10 cellular contexts compared by ENCODE assay signal in the genomic region with DNA sequence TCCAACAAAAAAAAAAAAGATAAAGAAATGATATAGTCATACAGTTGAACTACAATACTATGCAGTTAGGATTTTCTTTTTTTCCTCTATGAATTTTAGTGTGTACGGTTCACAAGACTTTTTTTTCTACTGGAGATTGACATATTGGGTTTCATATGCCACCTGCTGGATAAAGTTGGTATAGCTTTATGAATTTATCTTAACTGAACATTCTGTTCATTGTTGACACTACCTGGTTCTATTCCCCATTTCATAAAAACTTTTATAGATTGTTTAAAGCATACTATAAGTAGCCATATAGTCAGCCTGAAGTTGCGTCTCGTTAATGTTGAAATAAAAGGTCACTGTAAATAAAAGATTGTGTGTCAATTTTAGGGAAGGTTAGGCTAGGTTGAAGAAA. TPM values are rescaled to one million over a fixed set of nuclear protein-coding genes. Genes with fewer than 3 reads are reported as not detected.
DNase-seq lines count a peak whose midpoint lies in the region; ATAC-seq, FAIRE-seq and TF ChIP-seq lines count a peak whose summit lies in the region.
"Not testable (repeated sequence)": the region's sequence is repeated elsewhere in the genome, so short reads cannot be mapped to it uniquely, and the experiment has no call there.
"Had no signal": no experiment of that assay in that cellular context is flagged by ENCODE, and none has a peak within 500 bp of the region (broad histone marks: within the 10 kb centered on the region; RNA-seq: fewer than 3 reads in every experiment).

No MANE protein-coding gene starts in this region.

- peak; percentile 9; the same call in 1 of the 3 replicates for TF ChIP-seq CTCF in A549 (IDR thresholded peaks at IDR 0.05)
- peak; percentile 35; the same call in 1 of the 3 replicates for TF ChIP-seq CTCF in H9 (conservative IDR thresholded peaks at IDR 0.05)
- TF ChIP-seq CTCF in MM.1S (IDR thresholded peaks at IDR 0.05; ENCODE audit: low read length): peak; percentile 10; the same call in 1 of the 2 replicates
- peak; percentile 39 for TF ChIP-seq CTCF in SK-N-SH (IDR thresholded peaks at IDR 0.05)
- TF ChIP-seq CTCF in dorsolateral prefrontal cortex (IDR thresholded peaks at IDR 0.05 in 54 of 56, conservative IDR thresholded peaks at IDR 0.05 in 2 of 56; ENCODE audit: low read depth in 1 of 56, partially characterized antibody in 56 of 56): peak in 52 of 56 donors; percentile 8 to 63 (median 40)
- TF ChIP-seq CTCF in heart right ventricle (IDR thresholded peaks at IDR 0.05): peak in 6 of 9 donors; percentile 24 to 38 (median 32)
- peak; percentile 25 for TF ChIP-seq CTCF in lower lobe of right lung (IDR thresholded peaks at IDR 0.05)
- TF ChIP-seq CTCF in pancreas (IDR thresholded peaks at IDR 0.05): peak in 1 of 4 donors; percentile 16

- DNase-seq in A549 (ENCODE audit: low read depth in 1 of 2, low spot score in 1 of 2); H9; MM.1S; SK-N-SH; dorsolateral prefrontal cortex; heart right ventricle; lower lobe of right lung; pancreas: not testable (repeated sequence)

- H3K27me3 ChIP-seq in H9 (ENCODE audit: insufficient read depth, low read length); MM.1S (replicated peaks; ENCODE audit: insufficient read depth, low read length); SK-N-SH (ENCODE audit: insufficient read depth); dorsolateral prefrontal cortex; heart right ventricle; lower lobe of right lung (ENCODE audit: low read depth); pancreas: not testable (repeated sequence)

- H3K36me3 ChIP-seq in MM.1S (replicated peaks; ENCODE audit: insufficient read depth, low read length); SK-N-SH (replicated peaks in 1 of 2; ENCODE audit: control insufficient read depth in 1 of 2, insufficient read depth in 2 of 2, low read length in 1 of 2); lower lobe of right lung; pancreas: not testable (repeated sequence)
- peaks cover 0 to 22% (median 0%) of the 10 kb centered on the region in 9 donors for H3K36me3 ChIP-seq in heart right ventricle

- not testable (repeated sequence) for H2BK20ac ChIP-seq in H9 (ENCODE audit: low read depth, low read length, poor library complexity, severe bottlenecking)

- CTCF ChIA-PET in A549 (lab: Yijun Ruan, JAX); SK-N-SH (lab: Yijun Ruan, JAX): not testable (repeated sequence)

- not testable (repeated sequence) for H3K27ac ChIP-seq in A549; H9 (ENCODE audit: insufficient read length, low read depth, low read length); MM.1S (ENCODE audit: low read length); SK-N-SH (ENCODE audit: low read depth in 2 of 2, low read length in 1 of 2); dorsolateral prefrontal cortex; heart right ventricle; lower lobe of right lung; pancreas

- not testable (repeated sequence) for H3K79me2 ChIP-seq in H9 (ENCODE audit: insufficient read depth, low read length); MM.1S (ENCODE audit: low read length); SK-N-SH (ENCODE audit: insufficient read depth)

- intact Hi-C loops in dorsolateral prefrontal cortex (cut with DNase I); heart right ventricle (cut with DNase I); lower lobe of right lung (cut with DNase I); pancreas (cut with DNase I): not testable (repeated sequence)

- H3K4me3 ChIP-seq in A549; MM.1S (ENCODE audit: low read length); SK-N-SH (ENCODE audit: low read depth in 2 of 2, low read length in 1 of 2); dorsolateral prefrontal cortex; heart right ventricle; lower lobe of right lung; pancreas: not testable (repeated sequence)

- H2BK15ac ChIP-seq in H9 (ENCODE audit: low read depth, low read length): not testable (repeated sequence)

- not testable (repeated sequence) for H3K23ac ChIP-seq in H9 (ENCODE audit: insufficient read length, low read depth, low read length)

- not testable (repeated sequence) for H3K18ac ChIP-seq in H9 (ENCODE audit: insufficient read length, low read depth, low read length)

- not testable (repeated sequence) for H3K79me1 ChIP-seq in H9 (ENCODE audit: insufficient read depth, low read depth, low read length, poor library complexity, severe bottlenecking)

- H3K36me3 Mint-ChIP-seq in H9 (ENCODE audit: insufficient read depth in 1 of 3, low read depth in 3 of 3): not testable (repeated sequence)

- H3T11ph ChIP-seq in H9 (ENCODE audit: low read length): not testable (repeated sequence)

- FAIRE-seq in A549 (lab: Jason Lieb, UNC): not testable (repeated sequence)
- peak; percentile 23 for FAIRE-seq in pancreas (lab: Jason Lieb, UNC)

- not testable (repeated sequence) for TF ChIP-seq RAD21 in A549 (conservative IDR thresholded peaks at IDR 0.05 in 1 of 2, IDR thresholded peaks at IDR 0.05 in 1 of 2)
- TF ChIP-seq RAD21 in SK-N-SH (IDR thresholded peaks at IDR 0.05; ENCODE audit: low read length): peak; percentile 39

- H3K4ac ChIP-seq in H9 (ENCODE audit: low read depth, low read length): not testable (repeated sequence)

- not testable (repeated sequence) for H2BK120ac ChIP-seq in H9 (ENCODE audit: low read depth, low read length, poor library complexity, severe bottlenecking)

- not testable (repeated sequence) for H4K91ac ChIP-seq in H9 (ENCODE audit: insufficient read length, low read depth, low read length)

- H3K9me2 ChIP-seq in MM.1S (replicated peaks; ENCODE audit: insufficient read depth, low read length); SK-N-SH: not testable (repeated sequence)

- not testable (repeated sequence) for H3K56ac ChIP-seq in H9 (ENCODE audit: insufficient read length, low read depth, low read length)

- not testable (repeated sequence) for H2AFZ ChIP-seq in H9 (ENCODE audit: low read length); MM.1S (ENCODE audit: low read length); SK-N-SH (ENCODE audit: low read depth)

- not testable (repeated sequence) for H2BK12ac ChIP-seq in H9 (ENCODE audit: insufficient read length, low read depth, low read length)

- H3F3A ChIP-seq in MM.1S (ENCODE audit: insufficient read depth, low read length); SK-N-SH (replicated peaks; ENCODE audit: insufficient read depth): not testable (repeated sequence)

- H3K27me3 Mint-ChIP-seq in H9 (ENCODE audit: low read depth): not testable (repeated sequence)

- H3K23me2 ChIP-seq in H9 (ENCODE audit: insufficient read length, low read depth, low read length, poor library complexity, severe bottlenecking): not testable (repeated sequence)

- not testable (repeated sequence) for H4K5ac ChIP-seq in H9 (ENCODE audit: insufficient read length, low read depth, low read length)

- WGBS in A549 (ENCODE audit: missing lambda C conversion rate): 9% methylated on average over 3 of the region's 3 CpGs
- WGBS in H9 (ENCODE audit: extremely low coverage, insufficient read length, low lambda C conversion rate): no CpG with 5 or more reads among the region's 3 CpGs
- 17% methylated on average over 3 of the region's 3 CpGs for WGBS in SK-N-SH (ENCODE audit: low lambda C conversion rate)
- 44 to 81% methylated on average over 2 of the region's 3 CpGs for WGBS in heart right ventricle, 2 donors
- 3 to 9% methylated on average over 2 to 3 of the region's 3 CpGs for WGBS in pancreas, 2 donors

- not testable (repeated sequence) for H3K4me1 ChIP-seq in A549; H9 (ENCODE audit: insufficient read depth, low read length); MM.1S (ENCODE audit: low read length); SK-N-SH (ENCODE audit: control insufficient read depth in 1 of 2, insufficient read depth in 2 of 2, low read depth in 1 of 2, low read length in 1 of 2); heart right ventricle; lower lobe of right lung; pancreas

- not testable (repeated sequence) for H3K4me3 Mint-ChIP-seq in H9

- not testable (repeated sequence) for H2BK5ac ChIP-seq in H9 (ENCODE audit: insufficient read length, low read length)

- not testable (repeated sequence) for H3K9me3 Mint-ChIP-seq in H9

- POLR2A ChIA-PET in A549 (lab: Yijun Ruan, JAX); SK-N-SH (lab: Yijun Ruan, JAX): not testable (repeated sequence)

- TF ChIP-seq EP300 in A549 (IDR thresholded peaks at IDR 0.05); SK-N-SH (IDR thresholded peaks at IDR 0.05; ENCODE audit: borderline replicate concordance in 1 of 2, low read depth in 1 of 2, low read length in 1 of 2): not testable (repeated sequence)

- not testable (repeated sequence) for H3K4me2 ChIP-seq in A549; H9 (ENCODE audit: insufficient read depth, insufficient read length, low read length); MM.1S (ENCODE audit: low read depth, low read length); SK-N-SH

- not testable (repeated sequence) for TF ChIP-seq POLR2A in A549 (IDR thresholded peaks at IDR 0.05; ENCODE audit: low read length)

- not testable (repeated sequence) for H3K4me1 Mint-ChIP-seq in H9

- H3K9me3 ChIP-seq in A549; H9 (ENCODE audit: control insufficient read depth, low read depth, low read length); MM.1S (replicated peaks; ENCODE audit: insufficient read depth, low read length); SK-N-SH; heart right ventricle; lower lobe of right lung; pancreas: not testable (repeated sequence)

- ATAC-seq in A549, heart right ventricle, lower lobe of right lung, pancreas: not testable (repeated sequence)

- not testable (repeated sequence) for H4K8ac ChIP-seq in H9 (replicated peaks; ENCODE audit: insufficient read length, low read depth, low read length)

- not testable (repeated sequence) for H2AK5ac ChIP-seq in H9 (ENCODE audit: insufficient read length, low read length)

- not testable (repeated sequence) for H3K9ac ChIP-seq in H9 (ENCODE audit: extremely low read depth, insufficient read length, low read length); MM.1S (ENCODE audit: low read length); SK-N-SH

- not testable (repeated sequence) for H4K20me1 ChIP-seq in H9 (ENCODE audit: control insufficient read depth, insufficient read depth, insufficient read length); MM.1S (ENCODE audit: insufficient read depth, low read length); SK-N-SH (ENCODE audit: insufficient read depth)

- H3K27ac Mint-ChIP-seq in H9: not testable (repeated sequence)

- not testable (repeated sequence) for H3K14ac ChIP-seq in H9 (ENCODE audit: insufficient read depth, low read length)

RNA-seq across cellular contexts. Expression of gene ZNG1E, which starts 2.8 kb away (rescaled TPM):
- polyA plus RNA-seq in A549 (2011; rRNA removed): 84.6 and 118 TPM in 2 replicates
- polyA plus RNA-seq in A549 (2012; cell fraction: cytosol; rRNA removed): 35.0 and 50.2 TPM in 2 replicates
- 19.7 and 29.2 TPM in 2 replicates for polyA plus RNA-seq in A549 (2012; cell fraction: nucleus; rRNA removed)
- 79.6 to 85.8 TPM (median 81.0 TPM) in 3 replicates for polyA plus RNA-seq in A549 (2017; fragmentation: RNase III; extraction: RNeasy Plus Mini Kit Qiagen cat#74134 plus additional on column Dnase treatment)
- 56.8 and 61.8 TPM in 2 replicates for polyA minus RNA-seq in A549 (2011; rRNA and poly(A)+ RNA removed)
- 29.2 and 34.1 TPM in 2 replicates for total RNA-seq in H9 (2021)
- 33.5 and 42.8 TPM in 2 replicates for polyA plus RNA-seq in SK-N-SH (2012; rRNA removed)
- 42.2 and 61.9 TPM in 2 replicates for polyA plus RNA-seq in SK-N-SH (2012; cell fraction: cytosol; rRNA removed)
- polyA plus RNA-seq in SK-N-SH (2012; cell fraction: nucleus; rRNA removed): 44.2 and 89.1 TPM in 2 replicates
- total RNA-seq in dorsolateral prefrontal cortex: 100 to 1,000 TPM in 35 of 120 experiments, 10 to 100 TPM in 85; 53.2 to 166 (median 91.7) TPM
- 10 to 100 TPM; 11.5 to 20.1 (median 14.5) TPM for total RNA-seq in heart right ventricle
- polyA plus RNA-seq in heart right ventricle: 10 to 100 TPM; 25.3 to 47.8 TPM
- total RNA-seq in lower lobe of right lung: 41.3 TPM
- total RNA-seq in pancreas: 10 to 100 TPM; 15.0 to 26.1 (median 23.3) TPM
- 10 to 100 TPM; 54.7 to 75.7 TPM for polyA plus RNA-seq in pancreas

RNA-seq across cellular contexts. Expression of gene FOXD4L4, which starts 58.4 kb away (rescaled TPM):
- 0.04 TPM in 1 of 2 replicates, not detected in the other for polyA plus RNA-seq in A549 (2011; rRNA removed)
- polyA plus RNA-seq in A549 (2012; cell fraction: cytosol; rRNA removed): 0.03 TPM in 1 of 2 replicates, not detected in the other
- 0.23 and 0.29 TPM in 2 replicates for polyA plus RNA-seq in A549 (2012; cell fraction: nucleus; rRNA removed)
- 0.05 to 0.09 TPM in 2 of 3 replicates, not detected in the other for polyA plus RNA-seq in A549 (2017; fragmentation: RNase III; extraction: RNeasy Plus Mini Kit Qiagen cat#74134 plus additional on column Dnase treatment)
- polyA minus RNA-seq in A549 (2011; rRNA and poly(A)+ RNA removed): 0.91 and 1.2 TPM in 2 replicates
- total RNA-seq in H9 (2021): 0.26 TPM in 1 of 2 replicates, not detected in the other
- 0.13 and 0.19 TPM in 2 replicates for polyA plus RNA-seq in SK-N-SH (2012; rRNA removed)
- polyA plus RNA-seq in SK-N-SH (2012; cell fraction: cytosol; rRNA removed): 0.06 and 0.08 TPM in 2 replicates
- polyA plus RNA-seq in SK-N-SH (2012; cell fraction: nucleus; rRNA removed): 0.77 TPM in 2 replicates
- 1 to 10 TPM in 117 of 120 experiments, under 1 TPM in 3; 0.74 to 6.1 (median 2.8) TPM for total RNA-seq in dorsolateral prefrontal cortex
- not detected for total RNA-seq in heart right ventricle
- polyA plus RNA-seq in heart right ventricle: not detected
- total RNA-seq in lower lobe of right lung: 0.77 TPM
- total RNA-seq in pancreas: under 1 TPM in 3 of 6 donors, not detected in 3; 0.13 to 0.29 (median 0.14) TPM
- under 1 TPM; 0.07 to 0.08 TPM for polyA plus RNA-seq in pancreas
- total RNA-seq: GM23248 had no signal
- polyA plus RNA-seq: GM23248, K562 had no signal
